In genomic region chr5:33641722-33642505, GRCh38 we compare ENCODE assay signal across 12 cellular contexts.
DNase-seq lines count a peak whose midpoint lies in the region; ATAC-seq lines count a peak whose summit lies in the region.
"Had no signal": no experiment of that assay in that cellular context is flagged by ENCODE, and none has a peak within 500 bp of the region (broad histone marks: within the 10 kb centered on the region; RNA-seq: fewer than 3 reads in every experiment).

No MANE protein-coding gene starts in this region.

- H3K9me3 Mint-ChIP-seq in activated naive CD4-positive, alpha-beta T cell treated with anti-CD3 and anti-CD28 coated beads for 36 hours = peaks cover 5% of the 10 kb centered on the region

- ATAC-seq in HG03354 (IDR thresholded peaks at IDR 0.05; ENCODE audit: poor library complexity, severe bottlenecking, unreplicated experiment) = peak; percentile 76
- ATAC-seq: right lobe of liver had no signal

- H3K18ac ChIP-seq in neuronal stem cell (ENCODE audit: low read length) = peak overlapping the region; percentile 67

- no peak overlapping the region for H3K4me2 ChIP-seq in neuronal stem cell (ENCODE audit: insufficient read depth, low read length, poor library complexity, severe bottlenecking)

- CTCF ChIA-PET in activated naive CD4-positive, alpha-beta T cell treated with anti-CD3 and anti-CD28 coated beads for 36 hours (lab: Charles Lee) = interaction anchor here (1.0 kb wide), 1 partner anchor 92 kb away, joined by 3 read pairs; no protein-coding TSS in a partner anchor

- no peak overlapping the region for H2BK120ac ChIP-seq in neuronal stem cell (ENCODE audit: low read depth, low read length)

- no peaks in the 10 kb centered on the region for H3K36me3 Mint-ChIP-seq in activated naive CD4-positive, alpha-beta T cell treated with anti-CD3 and anti-CD28 coated beads for 36 hours (ENCODE audit: low read depth)

- H3K4me1 ChIP-seq in adipocyte (ENCODE audit: control insufficient read depth, insufficient read depth, low read length) = peaks cover under 1% of the 10 kb centered on the region
- peaks cover 4 to 5% of the 10 kb centered on the region in 2 donors for H3K4me1 ChIP-seq in neuronal stem cell (ENCODE audit: control insufficient read depth in 2 of 2, insufficient read depth in 1 of 2, low read depth in 1 of 2, low read length in 2 of 2)
- H3K4me1 ChIP-seq: right lobe of liver had no signal

- no peak overlapping the region for H2BK15ac ChIP-seq in neuronal stem cell (ENCODE audit: low read length)

- H3K23ac ChIP-seq in neuronal stem cell (ENCODE audit: low read depth, low read length, poor library complexity) = no peak overlapping the region

- H2BK12ac ChIP-seq in neuronal stem cell (ENCODE audit: low read length) = no peak overlapping the region

- H2AK5ac ChIP-seq in neuronal stem cell (ENCODE audit: low read depth, low read length) = no peak overlapping the region

- no peak overlapping the region for H3K4me3 ChIP-seq in adipocyte (ENCODE audit: low read length)
- no peak overlapping the region for H3K4me3 ChIP-seq in neuronal stem cell (ENCODE audit: low read length in 2 of 2)
- H3K4me3 ChIP-seq: right lobe of liver had no signal

- no peak overlapping the region for H3K27ac ChIP-seq in neuronal stem cell (replicated peaks; ENCODE audit: low read length)
- H3K27ac ChIP-seq: 22Rv1, right lobe of liver had no signal

- no CpG with 5 or more reads among the region's 12 CpGs for WGBS in neuronal stem cell (ENCODE audit: extremely low coverage in 2 of 2, insufficient read length in 2 of 2, insufficient replicate concordance in 1 of 2), 2 donors

- H3K36me3 ChIP-seq in adipocyte (ENCODE audit: control insufficient read depth, insufficient read depth, low read length, severe bottlenecking) (peaks cover 42% of the 10 kb centered on the region), neuronal stem cell (replicated peaks in 1 of 2; ENCODE audit: control insufficient read depth in 2 of 2, insufficient read depth in 2 of 2, low read length in 2 of 2) (peaks cover 4 to 85% of the 10 kb centered on the region in 2 donors)
- H3K36me3 ChIP-seq: right lobe of liver had no signal

- H3K27me3 ChIP-seq in adipocyte (replicated peaks; ENCODE audit: control insufficient read depth, insufficient read depth, low read length) = no peaks in the 10 kb centered on the region
- H3K27me3 ChIP-seq in neuronal stem cell (ENCODE audit: control insufficient read depth in 3 of 3, insufficient read depth in 3 of 3, low read depth in 1 of 3, low read length in 3 of 3) = no peaks in the 10 kb centered on the region
- H3K27me3 ChIP-seq: right lobe of liver had no signal

- H2BK5ac ChIP-seq in neuronal stem cell (ENCODE audit: low read length) = no peak overlapping the region

- H3K4ac ChIP-seq in neuronal stem cell (ENCODE audit: low read length) = no peak overlapping the region

- H3K14ac ChIP-seq in neuronal stem cell (ENCODE audit: low read length) = no peak overlapping the region

- H3K27me3 Mint-ChIP-seq in activated naive CD4-positive, alpha-beta T cell treated with anti-CD3 and anti-CD28 coated beads for 36 hours (ENCODE audit: low read depth) = peaks cover 3% of the 10 kb centered on the region

- H3K9me3 ChIP-seq in adipocyte (ENCODE audit: control insufficient read depth, low read length) = no peaks in the 10 kb centered on the region
- peaks cover 0 to 51% of the 10 kb centered on the region in 2 donors for H3K9me3 ChIP-seq in neuronal stem cell (replicated peaks in 1 of 2; ENCODE audit: control insufficient read depth in 2 of 2, insufficient read depth in 1 of 2, low read depth in 1 of 2, low read length in 2 of 2)
- H3K9me3 ChIP-seq: right lobe of liver had no signal

- intact Hi-C loops in activated naive CD4-positive, alpha-beta T cell treated with anti-CD3 and anti-CD28 coated beads for 36 hours (cut with micrococcal nuclease) = loop anchor here (10.0 kb wide), 1 partner anchor 207 kb away; no protein-coding TSS in a partner anchor

- H3K79me1 ChIP-seq in neuronal stem cell (ENCODE audit: low read depth, low read length) = no peaks in the 10 kb centered on the region

- no peak overlapping the region for H2AFZ ChIP-seq in neuronal stem cell (ENCODE audit: low read length)

- no peak overlapping the region for H4K91ac ChIP-seq in neuronal stem cell (ENCODE audit: low read depth, low read length, poor library complexity)

- H3K9ac ChIP-seq in adipocyte (ENCODE audit: low read length) (no peak overlapping the region), neuronal stem cell (ENCODE audit: low read depth, low read length, poor library complexity) (no peak overlapping the region)

- H3K27ac Mint-ChIP-seq in activated naive CD4-positive, alpha-beta T cell treated with anti-CD3 and anti-CD28 coated beads for 36 hours = no peak overlapping the region

- H4K8ac ChIP-seq in neuronal stem cell (ENCODE audit: low read depth, low read length) = no peak overlapping the region

- DNase-seq in DMS153 treated with DMSO at 0.1 percent for 48 hours (lab: John Stamatoyannopoulos, UW; ENCODE audit: unreplicated experiment) (peak; percentile 8), DMS153 (lab: John Stamatoyannopoulos, UW) (no peak), adipocyte (ENCODE audit: low read depth) (peak; percentile 61), neuronal stem cell (ENCODE audit: low spot score) (no peak), NCI-H146 (lab: John Stamatoyannopoulos, UW) (no peak)
- no peak for DNase-seq in activated naive CD4-positive, alpha-beta T cell treated with anti-CD3 and anti-CD28 coated beads for 36 hours
- DNase-seq in stimulated activated CD4-positive, alpha-beta T cell treated with anti-CD3 and anti-CD28 coated beads, Interleukin-4, amount 100 ng/mL, for 4 hours = no peak
- DNase-seq: caudate nucleus, NCI-H2081 treated with DMSO at 0.1 percent for 48 hours, right lobe of liver had no signal

- H3K4me3 Mint-ChIP-seq in activated naive CD4-positive, alpha-beta T cell treated with anti-CD3 and anti-CD28 coated beads for 36 hours = no peak overlapping the region

- H3K4me1 Mint-ChIP-seq in activated naive CD4-positive, alpha-beta T cell treated with anti-CD3 and anti-CD28 coated beads for 36 hours (ENCODE audit: low read depth) = peaks cover 10% of the 10 kb centered on the region

Comparison
In these comparisons a context has a peak if more than half of its experiments do, and no peak if none do; other contexts are left out.
1. DNase-seq: peak in DMS153 treated with DMSO at 0.1 percent for 48 hours (single experiment) and adipocyte (single experiment); none in DMS153 (single experiment), neuronal stem cell (single experiment), NCI-H146 (single experiment), activated naive CD4-positive, alpha-beta T cell treated with anti-CD3 and anti-CD28 coated beads for 36 hours (single experiment) and stimulated activated CD4-positive, alpha-beta T cell treated with anti-CD3 and anti-CD28 coated beads, Interleukin-4, amount 100 ng/mL, for 4 hours (0 of 2).